In the genomic region with DNA sequence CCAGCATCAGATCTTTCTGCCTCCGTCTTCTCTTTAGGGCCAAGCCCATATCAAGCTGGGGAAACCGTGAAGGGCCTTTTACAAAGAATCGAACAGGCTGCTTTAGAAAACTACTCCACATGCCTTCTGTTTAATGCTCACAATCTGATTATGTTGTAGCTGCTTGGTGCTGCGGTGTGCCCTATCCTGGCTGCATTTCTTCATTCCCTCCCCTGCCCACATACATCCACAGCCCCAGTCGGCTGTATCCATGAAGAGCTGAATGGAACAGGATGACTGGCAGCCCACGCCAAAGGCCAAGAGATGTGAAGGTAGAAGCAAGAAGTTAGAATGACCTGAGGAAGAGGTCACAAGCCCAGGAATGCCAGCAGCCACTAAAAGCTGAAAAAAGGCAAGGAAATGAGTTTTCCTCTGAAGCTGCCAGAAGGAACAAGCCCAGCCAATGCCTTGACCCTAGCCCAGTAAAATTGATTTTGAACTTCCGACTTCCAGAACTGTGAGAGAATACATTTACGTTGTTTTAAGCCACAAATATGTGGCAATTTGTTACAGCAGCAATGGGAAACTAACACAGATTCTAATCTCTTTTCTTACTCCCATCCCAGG, we compare ENCODE assay signal across 18 cellular contexts. TPM values are rescaled to one million over a fixed set of nuclear protein-coding genes. Genes with fewer than 3 reads are reported as not detected.
DNase-seq lines count a peak whose midpoint lies in the region; ATAC-seq, FAIRE-seq and TF ChIP-seq lines count a peak whose summit lies in the region.
"Had no signal": no experiment of that assay in that cellular context is flagged by ENCODE, and none has a peak within 500 bp of the region (broad histone marks: within the 10 kb centered on the region; RNA-seq: fewer than 3 reads in every experiment).

No MANE protein-coding gene starts in this region.

- H3K79me2 ChIP-seq in K562 (ENCODE audit: control insufficient read depth, insufficient read depth, low read length): no peaks in the 10 kb centered on the region

- peak overlapping the region; percentile 32; the same call in 1 of the 2 replicates for H2AFZ ChIP-seq in K562 (ENCODE audit: low read depth, low read length)

- H3K9ac ChIP-seq in K562 (ENCODE audit: insufficient read depth in 1 of 2, low read depth in 2 of 2, low read length in 2 of 2): no peak overlapping the region

- TF ChIP-seq RAD21 in K562 (CRISPR knock-in tag; conservative IDR thresholded peaks at IDR 0.05 in 1 of 2, IDR thresholded peaks at IDR 0.05 in 1 of 2): no peak

- peak; percentile 68 for DNase-seq in AG10803 (ENCODE audit: low read depth)
- no peak for DNase-seq in K562 (ENCODE audit: extremely low read depth in 1 of 4, low spot score in 3 of 4)
- DNase-seq in right cardiac atrium: peak in 2 of 3 donors; percentile 47 to 53
- no peak for DNase-seq in sigmoid colon
- no peak for DNase-seq in activated CD8-positive, alpha-beta memory T cell treated with anti-CD3 and anti-CD28 coated beads, Interleukin-2, amount 50 U/mL, for 48 hours
- DNase-seq in cerebellar cortex (ENCODE audit: low spot score): no peak
- DNase-seq: activated naive CD8-positive, alpha-beta T cell treated with anti-CD3 and anti-CD28 coated beads for 36 hours; activated T-cell treated with anti-CD3 and anti-CD28 coated beads, Interleukin-2, amount 50 U/mL, for 48 hours; caudate nucleus; CD4-positive, alpha-beta T cell; effector memory CD4-positive, alpha-beta T cell; nucleus accumbens; PC-9 had no signal

- H3K27me3 ChIP-seq in K562 (ENCODE audit: control insufficient read depth in 2 of 2, insufficient read depth in 2 of 2, low read length in 2 of 2): no peaks in the 10 kb centered on the region
- H3K27me3 ChIP-seq in right cardiac atrium (ENCODE audit: control insufficient read depth, insufficient read depth): no peaks in the 10 kb centered on the region
- no peaks in the 10 kb centered on the region for H3K27me3 ChIP-seq in sigmoid colon

- TF ChIP-seq EP300 in K562 (IDR thresholded peaks at IDR 0.05; ENCODE audit: low read length) (no peak), sigmoid colon (IDR thresholded peaks at IDR 0.05) (no peak)

- no peak for TF ChIP-seq CTCF in AG10803 (conservative IDR thresholded peaks at IDR 0.05; ENCODE audit: low read length)
- TF ChIP-seq CTCF in K562 (IDR thresholded peaks at IDR 0.05 in 2 of 3, conservative IDR thresholded peaks at IDR 0.05 in 1 of 3; ENCODE audit: insufficient read depth in 2 of 3, low read depth in 1 of 3, low read length in 3 of 3): no peak
- TF ChIP-seq CTCF in sigmoid colon (IDR thresholded peaks at IDR 0.05): no peak

- POLR2A ChIA-PET in K562 (lab: Yijun Ruan, JAX): interaction anchor here (0.6 to 1.3 kb wide), 7 partner anchors 8 to 44 kb away, joined by 3 to 5 read pairs (median 4); no protein-coding TSS in a partner anchor

- CTCF ChIA-PET in K562 (lab: Yijun Ruan, JAX; ENCODE audit: low intra/inter-chr PET ratio): no interaction called here

- H3K27ac ChIP-seq in K562 (ENCODE audit: extremely low read depth, low read depth, low read length) (no peak overlapping the region), right cardiac atrium (ENCODE audit: low read length) (peak overlapping the region; percentile 85), sigmoid colon (peak overlapping the region; percentile 11 to 68 (median 49))
- H3K27ac ChIP-seq: PC-9 had no signal

- no peak for FAIRE-seq in K562 (lab: Jason Lieb, UNC)
- FAIRE-seq: frontal cortex had no signal

- no peaks in the 10 kb centered on the region for H4K20me1 ChIP-seq in K562 (replicated peaks; ENCODE audit: control insufficient read depth, insufficient read depth, low read length)

- ATAC-seq in K562: no peak
- peak; percentile 57 to 77 for ATAC-seq in right cardiac atrium
- ATAC-seq in HG03342 (IDR thresholded peaks at IDR 0.05; ENCODE audit: unreplicated experiment): no peak
- no peak for ATAC-seq in HG03159 (IDR thresholded peaks at IDR 0.05; ENCODE audit: unreplicated experiment)

- H3K4me2 ChIP-seq in K562 (ENCODE audit: insufficient read depth, low read length): no peak overlapping the region
- H3K4me2 ChIP-seq: PC-9 had no signal

- in situ Hi-C loops in K562 (cut with MboI): no loop called here

- H3K4me3 ChIP-seq in AG10803 (ENCODE audit: low read length) (no peak overlapping the region), K562 (no peak overlapping the region), right cardiac atrium (ENCODE audit: low read length) (no peak overlapping the region), sigmoid colon (no peak overlapping the region)
- H3K4me3 ChIP-seq: PC-9 had no signal

- no peaks in the 10 kb centered on the region for H3K9me1 ChIP-seq in K562 (ENCODE audit: control insufficient read depth, insufficient read depth, low read length)

- TF ChIP-seq POLR2A in K562 (conservative IDR thresholded peaks at IDR 0.05) (no peak), sigmoid colon (IDR thresholded peaks at IDR 0.05) (no peak)

- intact Hi-C loops in K562 (cut with micrococcal nuclease) (loop anchor here (5.0 kb wide), 1 partner anchor 258 kb away; no protein-coding TSS in a partner anchor), right cardiac atrium (cut with DNase I) (no loop called here), sigmoid colon (cut with DNase I) (no loop called here)

- WGBS in K562 (ENCODE audit: insufficient coverage, low coverage, missing lambda C conversion rate): 29% methylated on average over 8 of the region's 8 CpGs
- 55% methylated on average over 8 of the region's 8 CpGs for WGBS in right cardiac atrium
- 89 to 90% methylated on average over 8 of the region's 8 CpGs for WGBS in sigmoid colon, 2 donors

- H3K9me3 ChIP-seq in K562 (replicated peaks; ENCODE audit: control insufficient read depth, insufficient read depth, low read depth, low read length): no peaks in the 10 kb centered on the region
- H3K9me3 ChIP-seq in right cardiac atrium (ENCODE audit: control insufficient read depth, low read length): no peaks in the 10 kb centered on the region
- H3K9me3 ChIP-seq in sigmoid colon: no peaks in the 10 kb centered on the region

- no TSS peak for BruUV-seq in K562 (replicated peaks; lab: Mats Ljungman, UMichigan)

- H3K36me3 ChIP-seq in K562 (ENCODE audit: control insufficient read depth, insufficient read depth, low read length) (no peaks in the 10 kb centered on the region), sigmoid colon (no peaks in the 10 kb centered on the region)

- peaks cover 5 to 11% of the 10 kb centered on the region in 2 experiments for H3K4me1 ChIP-seq in K562 (replicated peaks in 1 of 2; ENCODE audit: control insufficient read depth in 2 of 2, insufficient read depth in 2 of 2, low read length in 2 of 2)
- peaks cover 10% of the 10 kb centered on the region for H3K4me1 ChIP-seq in right cardiac atrium (ENCODE audit: control insufficient read depth, insufficient read depth, low read length)
- H3K4me1 ChIP-seq in sigmoid colon: no peaks in the 10 kb centered on the region

TF ChIP-seq in K562, 482 proteins besides CTCF, POLR2A, EP300 and RAD21 (continues in another document):
- no peak for TF ChIP-seq ZNF224 (CRISPR knock-in tag; IDR thresholded peaks at IDR 0.05)
- no peak for TF ChIP-seq TGIF2 (CRISPR knock-in tag; IDR thresholded peaks at IDR 0.05)
- TF ChIP-seq HSF4 (CRISPR knock-in tag; IDR thresholded peaks at IDR 0.05; ENCODE audit: borderline replicate concordance): no peak
- TF ChIP-seq PTTG1 (tag; IDR thresholded peaks at IDR 0.05; ENCODE audit: low read depth): no peak
- no peak for TF ChIP-seq BACH1 (tag; IDR thresholded peaks at IDR 0.05)

RNA-seq across cellular contexts. Expression of a gene that starts 22.2 kb away (rescaled TPM):
- total RNA-seq in K562 (2011; cell fraction: chromatin; rRNA removed; ENCODE audit: low replicate concordance): 0.69 and 0.83 TPM in 2 replicates
- 0.50 and 1.4 TPM in 2 replicates for total RNA-seq in K562 (2011; cell fraction: nucleolus; rRNA removed)
- total RNA-seq in K562 (2011; cell fraction: nucleoplasm; rRNA removed): 2.1 and 2.3 TPM in 2 replicates
- total RNA-seq in K562 (2014; rRNA removed) (not detected in 2 replicates), K562 (2014; rRNA removed; fragmentation: Illumina TruSeq; extraction: Trizol) (not detected in 2 replicates), K562 (2015; rRNA removed; fragmentation: Illumina TruSeq; extraction: Trizol) (not detected in 2 replicates), K562 (2021) (not detected in 2 replicates), right cardiac atrium (not detected), sigmoid colon (1 to 10 TPM in 1 of 4 donors, not detected in 3; 1.6 TPM)
- polyA plus RNA-seq in K562 (2011; rRNA removed) (not detected in 2 replicates), K562 (2014; fragmentation: Illumina TruSeq; extraction: Trizol) (not detected in 2 replicates), K562 (2014; fragmentation: Nextera tagmentation; extraction: Ambion mirVana) (not detected), K562 (2014; rRNA removed) (not detected in 2 replicates), right cardiac atrium (not detected), sigmoid colon (not detected)
- polyA plus RNA-seq in K562 (2011; cell fraction: cytosol; rRNA removed): not detected in 2 replicates
- polyA plus RNA-seq in K562 (2011; cell fraction: nucleus; rRNA removed): 0.14 and 0.17 TPM in 2 replicates
- polyA plus RNA-seq in K562 (2012): 0.18 TPM in 1 of 2 replicates, not detected in the other
- 0.36 and 0.39 TPM in 2 replicates for polyA minus RNA-seq in K562 (2011; rRNA and poly(A)+ RNA removed)
- polyA minus RNA-seq in K562 (2011; cell fraction: cytosol; rRNA and poly(A)+ RNA removed): not detected in 2 replicates
- polyA minus RNA-seq in K562 (2011; cell fraction: nucleus; rRNA and poly(A)+ RNA removed): 0.67 and 0.81 TPM in 2 replicates
- total RNA-seq: activated naive CD8-positive, alpha-beta T cell treated with anti-CD3 and anti-CD28 coated beads for 36 hours; frontal cortex; PC-9; ureter had no signal
- polyA plus RNA-seq: IgD-negative memory B cell had no signal

RNA-seq across cellular contexts. Expression of a gene that starts 56.6 kb away (rescaled TPM):
- total RNA-seq in K562 (2011; cell fraction: chromatin; rRNA removed; ENCODE audit: low replicate concordance): 1.6 and 5.5 TPM in 2 replicates
- total RNA-seq in K562 (2011; cell fraction: nucleolus; rRNA removed): 1.0 and 1.1 TPM in 2 replicates
- total RNA-seq in K562 (2011; cell fraction: nucleoplasm; rRNA removed): 0.88 and 3.2 TPM in 2 replicates
- not detected in 2 replicates for total RNA-seq in K562 (2014; rRNA removed)
- total RNA-seq in K562 (2014; rRNA removed; fragmentation: Illumina TruSeq; extraction: Trizol): not detected in 2 replicates
- total RNA-seq in K562 (2015; rRNA removed; fragmentation: Illumina TruSeq; extraction: Trizol): not detected in 2 replicates
- total RNA-seq in K562 (2021): not detected in 2 replicates
- polyA plus RNA-seq in K562 (2011; rRNA removed): 0.08 TPM in 2 replicates
- not detected in 2 replicates for polyA plus RNA-seq in K562 (2011; cell fraction: cytosol; rRNA removed)
- 0.33 and 0.53 TPM in 2 replicates for polyA plus RNA-seq in K562 (2011; cell fraction: nucleus; rRNA removed)
- 0.08 and 0.14 TPM in 2 replicates for polyA plus RNA-seq in K562 (2012)
- polyA plus RNA-seq in K562 (2014; fragmentation: Illumina TruSeq; extraction: Trizol): not detected in 2 replicates
- not detected for polyA plus RNA-seq in K562 (2014; fragmentation: Nextera tagmentation; extraction: Ambion mirVana)
- polyA plus RNA-seq in K562 (2014; rRNA removed): 0.28 TPM in 1 of 2 replicates, not detected in the other
- 0.27 and 0.46 TPM in 2 replicates for polyA minus RNA-seq in K562 (2011; rRNA and poly(A)+ RNA removed)
- polyA minus RNA-seq in K562 (2011; cell fraction: cytosol; rRNA and poly(A)+ RNA removed): not detected in 2 replicates
- 0.54 and 0.67 TPM in 2 replicates for polyA minus RNA-seq in K562 (2011; cell fraction: nucleus; rRNA and poly(A)+ RNA removed)
- not detected for total RNA-seq in right cardiac atrium
- polyA plus RNA-seq in right cardiac atrium: not detected
- total RNA-seq in sigmoid colon: not detected
- polyA plus RNA-seq in sigmoid colon: not detected
- total RNA-seq: activated naive CD8-positive, alpha-beta T cell treated with anti-CD3 and anti-CD28 coated beads for 36 hours; frontal cortex; PC-9 had no signal
- polyA plus RNA-seq: IgD-negative memory B cell had no signal

Comparison
In these comparisons a context has a peak if more than half of its experiments do, and no peak if none do; other contexts are left out.
1. DNase-seq: peak in AG10803 (single experiment) and right cardiac atrium (2 of 3); none in K562 (0 of 4), sigmoid colon (single experiment), activated CD8-positive, alpha-beta memory T cell treated with anti-CD3 and anti-CD28 coated beads, Interleukin-2, amount 50 U/mL, for 48 hours (single experiment) and cerebellar cortex (single experiment).
2. ATAC-seq: peak in right cardiac atrium (2 of 2); none in K562 (single experiment), HG03342 (single experiment) and HG03159 (single experiment).